8 cellular contexts compared by ENCODE assay signal in the genomic region with DNA sequence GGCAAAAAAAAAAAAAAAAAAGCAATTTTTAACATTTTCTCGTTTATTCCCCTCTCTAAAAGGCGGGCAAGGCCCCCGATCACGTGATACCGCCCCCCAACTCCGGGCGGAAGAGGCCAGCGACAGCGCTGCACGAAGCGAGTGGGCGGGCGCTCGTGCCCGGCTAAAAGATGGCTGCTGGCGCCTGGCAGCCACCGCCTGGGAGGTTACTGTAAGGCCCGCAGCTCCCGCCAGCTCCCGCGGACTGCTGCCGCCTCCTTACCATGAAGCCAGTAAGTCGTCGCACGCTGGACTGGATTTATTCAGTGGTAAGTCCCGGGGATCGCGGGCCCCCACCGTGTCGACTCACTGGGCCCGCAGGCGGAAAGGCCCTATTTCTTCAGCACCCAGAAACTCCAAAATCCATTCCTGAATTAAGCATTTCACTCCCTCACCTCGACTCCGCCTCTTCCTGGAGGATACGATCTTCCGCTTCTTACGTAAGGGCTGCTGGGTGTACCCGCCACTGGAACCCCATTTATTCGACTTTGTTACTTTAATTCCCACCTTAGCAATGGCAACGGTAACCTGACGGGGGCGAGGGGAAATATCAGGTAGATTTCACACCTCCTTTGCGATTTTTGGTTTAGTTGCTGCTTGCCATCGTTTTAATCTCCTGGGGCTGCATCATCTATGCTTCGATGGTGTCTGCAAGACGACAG. TPM values are rescaled to one million over a fixed set of nuclear protein-coding genes. Genes with fewer than 3 reads are reported as not detected.
DNase-seq lines count a peak whose midpoint lies in the region; TF ChIP-seq lines count a peak whose summit lies in the region.

TSS of gene SMIM27 (plus strand) at position 156 of the 701 bp plus-strand sequence. CDS start at position 264, 108 bp downstream.
TSS of gene TOPORS (minus strand) at position 415 of the 701 bp plus-strand sequence. CDS start at position 265, 150 bp downstream.

- peak within 1 kb of the TSS; percentile 95 for H3K4me3 Mint-ChIP-seq in HFFc6

- TF ChIP-seq CTCF in GM06990 (IDR thresholded peaks at IDR 0.05; ENCODE audit: insufficient read depth, low read length, poor library complexity, severe bottlenecking): no peak
- peak; percentile 32 for TF ChIP-seq CTCF in HFFc6 (IDR thresholded peaks at IDR 0.05)
- TF ChIP-seq CTCF in neutrophil (IDR thresholded peaks at IDR 0.05): peak; percentile 25

- peaks cover 24% of the 10 kb centered on the region for H3K36me3 Mint-ChIP-seq in HFFc6 (ENCODE audit: low read depth)

- peaks cover 57 to 58% of the 10 kb centered on the region in 2 experiments for H3K4me1 ChIP-seq in neutrophil (ENCODE audit: control insufficient read depth in 1 of 2, insufficient read depth in 1 of 2, low read depth in 1 of 2, low read length in 1 of 2)

- H3K27ac Mint-ChIP-seq in HFFc6: peak within 1 kb of the TSS; percentile 94

- H3K27ac ChIP-seq in neutrophil (peak within 1 kb of the TSS; percentile 96), substantia nigra (ENCODE audit: low read depth, low read length, poor library complexity, severe bottlenecking) (peak within 1 kb of the TSS; percentile 92)

- H3K36me3 ChIP-seq in GM06990 (ENCODE audit: control insufficient read depth, insufficient read depth, low read length) (no peaks in the 10 kb centered on the region), neutrophil (no peaks in the 10 kb centered on the region)

- peak; percentile 91 for DNase-seq in GM06990 (ENCODE audit: extremely low read depth, insufficient read length)
- DNase-seq in HFFc6: peak; percentile 83
- peak; percentile 95 for DNase-seq in NAMALWA (ENCODE audit: low spot score)
- DNase-seq in SK-MEL-5 (ENCODE audit: low read depth, low spot score): peak; percentile 87
- DNase-seq in activated naive CD4-positive, alpha-beta T cell (lab: John Stamatoyannopoulos, UW): peak; percentile 71 to 85 (median 74)
- peak; percentile 91 for DNase-seq in foreskin melanocyte
- DNase-seq in substantia nigra (lab: John Stamatoyannopoulos, UW): peak; percentile 52 to 99 (median 88)

- H3K9me3 ChIP-seq in neutrophil: no peaks in the 10 kb centered on the region

- H3K27me3 ChIP-seq in GM06990 (replicated peaks; ENCODE audit: control insufficient read depth, insufficient read depth, low read length): no peaks in the 10 kb centered on the region
- no peaks in the 10 kb centered on the region for H3K27me3 ChIP-seq in neutrophil

- H3K27me3 Mint-ChIP-seq in HFFc6 (ENCODE audit: insufficient read depth): no peaks in the 10 kb centered on the region; the same call in none of the 2 replicates

- H3K9me3 Mint-ChIP-seq in HFFc6: no peaks in the 10 kb centered on the region

- in situ Hi-C loops in SK-MEL-5 (cut with HindIII; ENCODE audit: low pct_unique_long_range_greater_than_20kb, low sequenced_read_pairs): no loop called here

- H3K4me1 Mint-ChIP-seq in HFFc6 (ENCODE audit: low read depth): peaks cover 19% of the 10 kb centered on the region

- H3K4me3 ChIP-seq in GM06990 (replicated peaks; ENCODE audit: low read depth, low read length): peak within 1 kb of the TSS; percentile 85
- peak within 1 kb of the TSS; percentile 87 to 91 for H3K4me3 ChIP-seq in neutrophil (ENCODE audit: low read depth in 1 of 2, low read length in 1 of 2)

RNA-seq across cellular contexts. Expression of gene SMIM27, which starts in this region (rescaled TPM):
- total RNA-seq in HFFc6 (2021; fragmentation: NEBNext Ultra II Directional; extraction: Animal tissue kit (Norgen Biotek cat#: 25700)): 10 to 100 TPM; 11.4 to 16.8 (median 14.0) TPM
- total RNA-seq in SK-MEL-5 (2014; rRNA removed; shearing (Covaris generic)): 0.43 and 1.9 TPM in 2 replicates
- polyA plus RNA-seq in SK-MEL-5 (2015; cell fraction: cytosol; rRNA removed): 1.2 and 1.6 TPM in 2 replicates
- 0.30 TPM in 1 of 2 replicates, not detected in the other for polyA plus RNA-seq in SK-MEL-5 (2015; cell fraction: nucleus; rRNA removed)

RNA-seq across cellular contexts. Expression of gene TOPORS, which starts in this region (rescaled TPM):
- total RNA-seq in HFFc6 (2021; fragmentation: NEBNext Ultra II Directional; extraction: Animal tissue kit (Norgen Biotek cat#: 25700)): 10 to 100 TPM; 14.8 to 17.4 (median 17.1) TPM
- 25.3 and 26.4 TPM in 2 replicates for total RNA-seq in SK-MEL-5 (2014; rRNA removed; shearing (Covaris generic))
- 10.1 and 11.7 TPM in 2 replicates for polyA plus RNA-seq in SK-MEL-5 (2015; cell fraction: cytosol; rRNA removed)
- 8.9 and 12.8 TPM in 2 replicates for polyA plus RNA-seq in SK-MEL-5 (2015; cell fraction: nucleus; rRNA removed)

Comparison
In these comparisons a context has a peak if more than half of its experiments do, and no peak if none do; other contexts are left out.
1. Peak in every context shown above with its lines: DNase-seq, H3K4me3 ChIP-seq and H3K27ac ChIP-seq.